ENCODE assay signal across 8 cellular contexts in the genomic region with DNA sequence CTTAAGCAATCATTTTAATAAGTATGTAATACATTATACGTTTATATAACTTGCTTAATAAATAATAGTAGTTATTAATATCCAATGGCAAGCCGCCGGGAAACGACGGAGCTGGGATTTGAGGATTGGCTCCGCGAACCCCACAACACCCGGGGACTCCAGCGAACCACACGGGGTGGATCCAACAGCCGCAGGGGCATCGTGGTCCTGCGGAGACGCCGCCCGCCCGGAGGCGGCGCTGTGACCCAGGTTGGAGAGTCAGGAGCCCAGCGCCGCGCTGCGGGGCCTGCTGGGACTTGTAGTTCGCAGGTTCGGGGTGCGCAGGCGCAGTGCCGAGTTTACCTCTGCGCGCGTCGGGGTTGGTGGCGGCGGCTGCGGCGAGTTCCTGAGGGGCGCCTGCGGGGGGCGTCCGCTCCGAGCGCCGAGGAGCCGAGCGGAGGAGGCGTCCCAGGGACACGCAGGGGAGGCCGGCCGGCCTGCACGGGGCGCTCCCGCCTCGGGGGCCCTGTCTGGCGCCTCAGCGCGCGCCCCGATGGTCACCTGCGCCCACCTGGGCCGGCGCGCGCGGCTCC. TPM values are rescaled to one million over a fixed set of nuclear protein-coding genes. Genes with fewer than 3 reads are reported as not detected.
A peak's percentile ranks its signal among the peaks of the same experiment; 100 is the strongest.
DNase-seq lines count a peak whose midpoint lies in the region; ATAC-seq and TF ChIP-seq lines count a peak whose summit lies in the region.

Gene ZNF554, plus strand, starts transcription at position 329 of the 572 bp plus-strand sequence. Its CDS starts 204 bp downstream, at position 533.

- H3K9me3 ChIP-seq in SK-N-MC (ENCODE audit: low read depth, low read length) (no peaks in the 10 kb centered on the region), osteoblast (ENCODE audit: low read depth, low read length) (no peaks in the 10 kb centered on the region), thoracic aorta (no peaks in the 10 kb centered on the region)

- H3K79me2 ChIP-seq in osteoblast (ENCODE audit: insufficient read depth, low read length): no peaks in the 10 kb centered on the region

- H2AFZ ChIP-seq in osteoblast (ENCODE audit: low read length): peak within 1 kb of the TSS; percentile 87

- H3K27ac Mint-ChIP-seq in activated naive CD4-positive, alpha-beta T cell treated with anti-CD3 and anti-CD28 coated beads, Interleukin-2, amount 50 U/mL, for 72 hours: peak within 1 kb of the TSS; percentile 56 to 79

- peak within 1 kb of the TSS; percentile 75 for H3K4me2 ChIP-seq in osteoblast (ENCODE audit: insufficient read depth, low read length)

- H3K27me3 ChIP-seq in osteoblast (ENCODE audit: insufficient read depth, low read length): no peaks in the 10 kb centered on the region
- H3K27me3 ChIP-seq in thoracic aorta (replicated peaks; ENCODE audit: insufficient read depth): no peaks in the 10 kb centered on the region

- H4K20me1 ChIP-seq in osteoblast (ENCODE audit: insufficient read depth, low read length): no peaks in the 10 kb centered on the region

- ATAC-seq in HG02588 (IDR thresholded peaks at IDR 0.05; ENCODE audit: unreplicated experiment) (peak; percentile 82), thoracic aorta (ENCODE audit: insufficient number of reproducible peaks, low FRiP score, low read depth) (peak; percentile 57)
- ATAC-seq in activated naive CD4-positive, alpha-beta T cell treated with anti-CD3 and anti-CD28 coated beads, Interleukin-2, amount 50 U/mL, for 72 hours: peak; percentile 95 to 98

- no peaks in the 10 kb centered on the region for H3K36me3 Mint-ChIP-seq in activated naive CD4-positive, alpha-beta T cell treated with anti-CD3 and anti-CD28 coated beads, Interleukin-2, amount 50 U/mL, for 72 hours

- DNase-seq in GM10266 (ENCODE audit: extremely low spot score): peak; percentile 97
- peak; percentile 96 for DNase-seq in NCI-H1048 (lab: John Stamatoyannopoulos, UW)
- DNase-seq in SK-N-MC (ENCODE audit: low read depth, low spot score): peak; percentile 78
- peak; percentile 96 to 99 for DNase-seq in activated naive CD4-positive, alpha-beta T cell treated with anti-CD3 and anti-CD28 coated beads, Interleukin-2, amount 50 U/mL, for 72 hours (ENCODE audit: low spot score in 2 of 2)
- peak; percentile 88 to 99 (median 96) for DNase-seq in head of caudate nucleus
- peak; percentile 100 for DNase-seq in osteoblast (ENCODE audit: insufficient read length, low spot score, missing footprints)
- peak; percentile 90 for DNase-seq in thoracic aorta (ENCODE audit: low spot score)

- peak within 1 kb of the TSS; percentile 82 for H3K9ac ChIP-seq in SK-N-MC (ENCODE audit: insufficient read length)

- H3K4me1 ChIP-seq in osteoblast (ENCODE audit: insufficient read depth, low read length) (no peaks in the 10 kb centered on the region), thoracic aorta (ENCODE audit: control insufficient read depth in 1 of 2, low read depth in 2 of 2) (peaks cover 6 to 12% of the 10 kb centered on the region in 2 donors)

- intact Hi-C loops in head of caudate nucleus (cut with DNase I): no loop called here

- H3K27ac ChIP-seq in SK-N-MC: no peak within 1 kb of the TSS
- H3K27ac ChIP-seq in osteoblast (ENCODE audit: low read depth, low read length): no peak within 1 kb of the TSS
- H3K27ac ChIP-seq in thoracic aorta: no peak within 1 kb of the TSS

- H3K36me3 ChIP-seq in SK-N-MC (ENCODE audit: insufficient read depth, low read length) (no peaks in the 10 kb centered on the region), osteoblast (ENCODE audit: insufficient read depth, low read length) (no peaks in the 10 kb centered on the region), thoracic aorta (no peaks in the 10 kb centered on the region)

- H3K4me3 ChIP-seq in SK-N-MC (peak within 1 kb of the TSS; percentile 89), osteoblast (ENCODE audit: insufficient read depth, low read length) (peak within 1 kb of the TSS; percentile 84), thoracic aorta (peak within 1 kb of the TSS; percentile 90)

- TF ChIP-seq CTCF in GM10266 (IDR thresholded peaks at IDR 0.05; ENCODE audit: control insufficient read depth, insufficient read depth, low read depth, missing control alignments): peak; percentile 92
- peak; percentile 86 for TF ChIP-seq CTCF in osteoblast (IDR thresholded peaks at IDR 0.05; ENCODE audit: extremely low read depth, low read depth, low read length)
- TF ChIP-seq CTCF in thoracic aorta (IDR thresholded peaks at IDR 0.05): peak; percentile 94

- peaks cover 0 to 4% of the 10 kb centered on the region in 2 donors for H3K9me3 Mint-ChIP-seq in activated naive CD4-positive, alpha-beta T cell treated with anti-CD3 and anti-CD28 coated beads, Interleukin-2, amount 50 U/mL, for 72 hours

RNA-seq across cellular contexts. Expression of gene ZNF554, which starts in this region (rescaled TPM):
- 1 to 10 TPM in 1 of 2 donors, under 1 TPM in 1; 0.77 to 1.8 TPM for total RNA-seq in activated naive CD4-positive, alpha-beta T cell treated with anti-CD3 and anti-CD28 coated beads, Interleukin-2, amount 50 U/mL, for 72 hours
- total RNA-seq in osteoblast (5.6 and 5.8 TPM in 2 replicates), thoracic aorta (1 to 10 TPM; 2.8 to 4.4 TPM)
